Comparison of ENCODE assay signal across 18 cellular contexts in genomic region chr1:191240925-191241324, GRCh38.
DNase-seq lines count a peak whose midpoint lies in the region; ATAC-seq and TF ChIP-seq lines count a peak whose summit lies in the region.
"Had no signal": no experiment of that assay in that cellular context is flagged by ENCODE, and none has a peak within 500 bp of the region (broad histone marks: within the 10 kb centered on the region; RNA-seq: fewer than 3 reads in every experiment).

No MANE protein-coding gene starts in this region.

- intact Hi-C loops in gastrocnemius medialis (cut with DNase I; ENCODE audit: low total_unique reads) (no loop called here), dorsolateral prefrontal cortex (cut with DNase I) (no loop called here)

- peaks cover 7 to 19% (median 12%) of the 10 kb centered on the region in 3 donors for H3K9me3 Mint-ChIP-seq in T-cell

- H3K4me3 ChIP-seq in AG04449 (ENCODE audit: low read depth, low read length) = no peak overlapping the region
- no peak overlapping the region for H3K4me3 ChIP-seq in adipocyte (ENCODE audit: low read length)
- H3K4me3 ChIP-seq in fibroblast of mammary gland (ENCODE audit: control insufficient read depth, low read depth, low read length) = no peak overlapping the region
- H3K4me3 ChIP-seq in gastrocnemius medialis = no peak overlapping the region
- H3K4me3 ChIP-seq in dorsolateral prefrontal cortex = no peak overlapping the region
- H3K4me3 ChIP-seq: SJCRH30 had no signal

- H3K9me3 ChIP-seq in adipocyte (ENCODE audit: control insufficient read depth, low read length) = peaks cover 1% of the 10 kb centered on the region
- H3K9me3 ChIP-seq in gastrocnemius medialis = no peaks in the 10 kb centered on the region
- H3K9me3 ChIP-seq: SJCRH30 had no signal

- ATAC-seq in gastrocnemius medialis (no peak), T-cell (replicated peaks in 1 of 4) (no peak)

- H3K9ac ChIP-seq in adipocyte (ENCODE audit: low read length) = no peak overlapping the region
- H3K9ac ChIP-seq: KMS-11 had no signal

- CTCF ChIA-PET in AG04449 (lab: Yijun Ruan, JAX) (no interaction called here), T-cell (lab: Charles Lee) (no interaction called here)

- in situ Hi-C loops in gastrocnemius medialis (cut with MboI; ENCODE audit: low sequenced_read_pairs in 4 of 4) = no loop called here

- H3K4me1 ChIP-seq in adipocyte (ENCODE audit: control insufficient read depth, insufficient read depth, low read length) (no peaks in the 10 kb centered on the region), gastrocnemius medialis (no peaks in the 10 kb centered on the region)
- H3K4me1 ChIP-seq: SJCRH30 had no signal

- TF ChIP-seq CTCF in AG04449 (IDR thresholded peaks at IDR 0.05; ENCODE audit: insufficient read depth, low read length, missing control alignments) = no peak
- TF ChIP-seq CTCF in fibroblast of mammary gland (conservative IDR thresholded peaks at IDR 0.05; ENCODE audit: control insufficient read depth, insufficient read depth, low read depth, low read length) = no peak
- TF ChIP-seq CTCF in gastrocnemius medialis (IDR thresholded peaks at IDR 0.05 in 4 of 5, conservative IDR thresholded peaks at IDR 0.05 in 1 of 5) = no peak
- TF ChIP-seq CTCF in dorsolateral prefrontal cortex (IDR thresholded peaks at IDR 0.05 in 54 of 56, conservative IDR thresholded peaks at IDR 0.05 in 2 of 56; ENCODE audit: low read depth in 1 of 56, partially characterized antibody in 56 of 56) = no peak

- H3K27me3 ChIP-seq in adipocyte (replicated peaks; ENCODE audit: control insufficient read depth, insufficient read depth, low read length) = no peaks in the 10 kb centered on the region
- no peaks in the 10 kb centered on the region for H3K27me3 ChIP-seq in gastrocnemius medialis
- no peaks in the 10 kb centered on the region for H3K27me3 ChIP-seq in dorsolateral prefrontal cortex
- H3K27me3 ChIP-seq: SJCRH30 had no signal

- POLR2A ChIA-PET in AG04449 (lab: Yijun Ruan, JAX) = no interaction called here
- POLR2A ChIA-PET in T-cell (lab: Charles Lee) = no interaction called here

- peak; percentile 9 for DNase-seq in AG04449 (ENCODE audit: low read depth, low spot score)
- peak; percentile 28 for DNase-seq in H4 (ENCODE audit: low spot score)
- peak; percentile 93 for DNase-seq in adipocyte (ENCODE audit: low read depth)
- DNase-seq in fibroblast of mammary gland (ENCODE audit: low read depth) = peak; percentile 0
- DNase-seq in ecto neural progenitor cell (ENCODE audit: low spot score) = no peak
- DNase-seq in gastrocnemius medialis = no peak
- DNase-seq in dorsolateral prefrontal cortex = no peak
- no peak for DNase-seq in T-cell
- DNase-seq: AML-193, COR-L47, DMS153, MM.1S, NCI-H1105, NCI-H1694, NCI-H2107, NCI-H446, SJCRH30 had no signal

- no peaks in the 10 kb centered on the region for H3K27me3 Mint-ChIP-seq in T-cell

- no peaks in the 10 kb centered on the region for H3K36me3 Mint-ChIP-seq in T-cell

- no peak overlapping the region for H3K4me3 Mint-ChIP-seq in T-cell

- no peak overlapping the region for H3K27ac Mint-ChIP-seq in T-cell

- no peak for TF ChIP-seq POLR2A in gastrocnemius medialis (IDR thresholded peaks at IDR 0.05)

- H3K36me3 ChIP-seq in adipocyte (ENCODE audit: control insufficient read depth, insufficient read depth, low read length, severe bottlenecking) (no peaks in the 10 kb centered on the region), gastrocnemius medialis (no peaks in the 10 kb centered on the region)
- H3K36me3 ChIP-seq: SJCRH30 had no signal

- no peaks in the 10 kb centered on the region for H3K4me1 Mint-ChIP-seq in T-cell

- H3K27ac ChIP-seq in gastrocnemius medialis = no peak overlapping the region
- H3K27ac ChIP-seq in dorsolateral prefrontal cortex = no peak overlapping the region
- H3K27ac ChIP-seq: KMS-11, SJCRH30 had no signal

Comparison
In these comparisons a context has a peak if more than half of its experiments do, and no peak if none do; other contexts are left out.
1. DNase-seq: peak in AG04449 (single experiment), H4 (single experiment), adipocyte (single experiment) and fibroblast of mammary gland (single experiment); none in ecto neural progenitor cell (single experiment), gastrocnemius medialis (0 of 2), dorsolateral prefrontal cortex (0 of 10) and T-cell (0 of 34).